18 cellular contexts compared by ENCODE assay signal in genomic region chr1:230381049-230381467, GRCh38. TPM values are rescaled to one million over a fixed set of nuclear protein-coding genes. Genes with fewer than 3 reads are reported as not detected.
DNase-seq lines count a peak whose midpoint lies in the region; ATAC-seq and TF ChIP-seq lines count a peak whose summit lies in the region.
"Had no signal": no experiment of that assay in that cellular context is flagged by ENCODE, and none has a peak within 500 bp of the region (broad histone marks: within the 10 kb centered on the region; RNA-seq: fewer than 3 reads in every experiment).

No MANE protein-coding gene starts in this region.

- no peak overlapping the region for H3K27ac ChIP-seq in BLaER1
- H3K27ac ChIP-seq: gastrocnemius medialis, neutrophil, SK-N-MC, tibial artery had no signal

- no peaks in the 10 kb centered on the region for H3K27me3 Mint-ChIP-seq in chondrocyte (ENCODE audit: low read depth)

- no peaks in the 10 kb centered on the region for H3K27me3 ChIP-seq in BLaER1
- H3K27me3 ChIP-seq: gastrocnemius medialis, tibial artery had no signal

- H3K27ac Mint-ChIP-seq in chondrocyte (ENCODE audit: unreplicated experiment) = no peak overlapping the region
- H3K27ac Mint-ChIP-seq: activated T-helper 2 cell treated with anti-CD3 and anti-CD28 coated beads, Interferon-gamma antibody, Interleukin-2, Interleukin-4, amounts not matched to agents 10 μg/mL and 5 μg/mL and 100 μg/mL, durations not matched to agents 14 hours and 24 hours and 36 hours; HFFc6; stimulated activated memory B cell treated with anti-CD40 and anti-IgM and Interleukin-4, amounts not matched to agents 10 μg/mL and 1 μg/mL and 100 μg/mL, for 72 hours had no signal

- H3K4me1 Mint-ChIP-seq in chondrocyte (ENCODE audit: low read depth) = peaks cover 38% of the 10 kb centered on the region
- H3K4me1 Mint-ChIP-seq: stimulated activated memory B cell treated with anti-CD40 and anti-IgM and Interleukin-4, amounts not matched to agents 10 μg/mL and 1 μg/mL and 100 μg/mL, for 72 hours had no signal

- H4K20me1 ChIP-seq in BLaER1 = no peaks in the 10 kb centered on the region

- H3K36me3 ChIP-seq in BLaER1 = no peaks in the 10 kb centered on the region
- H3K36me3 ChIP-seq: gastrocnemius medialis, neutrophil, tibial artery had no signal

- H3K4me3 Mint-ChIP-seq in chondrocyte (ENCODE audit: unreplicated experiment) = no peak overlapping the region
- H3K4me3 Mint-ChIP-seq: HFFc6; stimulated activated memory B cell treated with anti-CD40 and anti-IgM and Interleukin-4, amounts not matched to agents 10 μg/mL and 1 μg/mL and 100 μg/mL, for 72 hours had no signal

- H3K36me3 Mint-ChIP-seq in chondrocyte (ENCODE audit: low read depth) = peaks cover 10% of the 10 kb centered on the region

- in situ Hi-C loops in KBM-7 (cut with MboI; ENCODE audit: low pct_unique_long_range_greater_than_20kb, low sequenced_read_pairs) = no loop called here

- H3K9ac ChIP-seq in BLaER1 = no peak overlapping the region

- H3K4me1 ChIP-seq in BLaER1 = peaks cover 9% of the 10 kb centered on the region
- H3K4me1 ChIP-seq: gastrocnemius medialis had no signal

- H3K4me2 ChIP-seq in BLaER1 = 0 out of 2 replicates have a peak overlapping the region, but pooled peaks have one; percentile 14

- H3K9me3 ChIP-seq in BLaER1 = peaks cover 29% of the 10 kb centered on the region
- H3K9me3 ChIP-seq: neutrophil had no signal

- DNase-seq in LNCaP clone FGC (ENCODE audit: low read depth) (peak; percentile 36), chondrocyte (ENCODE audit: low spot score) (peak; percentile 78), mucosa of gallbladder (ENCODE audit: low spot score) (peak; percentile 30), AG08395 (ENCODE audit: low spot score) (no peak), KBM-7 (no peak), activated gamma-delta T cell treated with Interleukin-2 at 50 U/mL for 16 hours (no peak)
- DNase-seq: gastrocnemius medialis; HFFc6; NCI-H774; stimulated activated CD4-positive, alpha-beta T cell treated with anti-CD3 and anti-CD28 coated beads, Interleukin-15, amount 100 ng/mL, for 24 hours; tibial artery had no signal

- no peak for TF ChIP-seq CTCF in LNCaP clone FGC (IDR thresholded peaks at IDR 0.05; ENCODE audit: control insufficient read depth, extremely low read depth, insufficient read depth)
- no peak for TF ChIP-seq CTCF in chondrocyte (IDR thresholded peaks at IDR 0.05)

- no peak for ATAC-seq in HG03354 (IDR thresholded peaks at IDR 0.05; ENCODE audit: poor library complexity, severe bottlenecking, unreplicated experiment)
- ATAC-seq: activated CD4-positive, CD25-positive, alpha-beta regulatory T cell treated with anti-CD3 and anti-CD28 coated beads, Interleukin-2, amount 50 U/mL, for 24 hours; gastrocnemius medialis; stimulated activated memory B cell treated with anti-CD40 and anti-IgM and Interleukin-4, amounts not matched to agents 10 μg/mL and 1 μg/mL and 100 μg/mL, for 72 hours had no signal

- peaks cover 11% of the 10 kb centered on the region for H3K9me3 Mint-ChIP-seq in chondrocyte (ENCODE audit: low read depth)

- H3K4me3 ChIP-seq in BLaER1 = no peak overlapping the region
- no peak overlapping the region for H3K4me3 ChIP-seq in LNCaP clone FGC (ENCODE audit: low read depth, low read length)
- H3K4me3 ChIP-seq: gastrocnemius medialis, SK-N-MC, tibial artery had no signal

RNA-seq across cellular contexts. Expression of gene PGBD5, which starts 45.1 kb away (rescaled TPM):
- 1.5 to 5.4 TPM (median 1.8 TPM) in 3 replicates for total RNA-seq in chondrocyte
- total RNA-seq in mucosa of gallbladder = 3.5 TPM
- total RNA-seq: activated T-helper 2 cell treated with anti-CD3 and anti-CD28 coated beads, Interferon-gamma antibody, Interleukin-2, Interleukin-4, amounts not matched to agents 10 μg/mL and 5 μg/mL and 100 μg/mL, durations not matched to agents 14 hours and 24 hours and 36 hours had no signal

Comparison
In these comparisons a context has a peak if more than half of its experiments do, and no peak if none do; other contexts are left out.
1. DNase-seq: peak in LNCaP clone FGC (single experiment), chondrocyte (single experiment) and mucosa of gallbladder (single experiment); none in AG08395 (single experiment), KBM-7 (single experiment) and activated gamma-delta T cell treated with Interleukin-2 at 50 U/mL for 16 hours (single experiment).